Comparison of ENCODE assay signal across 14 cellular contexts in genomic region chr12:51589060-51589459, GRCh38.
"Had no signal": no experiment of that assay in that cellular context is flagged by ENCODE, and none has a peak within 500 bp of the region (broad histone marks: within the 10 kb centered on the region; RNA-seq: fewer than 3 reads in every experiment).

No MANE protein-coding gene starts in this region.

- H3K36me3 ChIP-seq: heart left ventricle, pancreas had no signal

- H3K27ac Mint-ChIP-seq: activated naive CD8-positive, alpha-beta T cell; stimulated activated naive CD8-positive, alpha-beta T cell treated with anti-CD3 and anti-CD28 coated beads, Interleukin-15, amount 100 ng/mL, for 72 hours had no signal

- ATAC-seq: heart left ventricle; pancreas; stimulated activated naive CD8-positive, alpha-beta T cell treated with anti-CD3 and anti-CD28 coated beads, Interleukin-15, amount 100 ng/mL, for 72 hours had no signal

- H3K4me3 ChIP-seq: heart left ventricle, pancreas, testis had no signal

- H3K9me3 ChIP-seq: heart left ventricle, pancreas, testis had no signal

- H3K27me3 ChIP-seq: dorsolateral prefrontal cortex, testis had no signal

- H3K4me1 ChIP-seq: testis had no signal

- H3K9me3 Mint-ChIP-seq: stimulated activated naive CD8-positive, alpha-beta T cell treated with anti-CD3 and anti-CD28 coated beads, Interleukin-15, amount 100 ng/mL, for 72 hours had no signal

- DNase-seq: activated CD4-positive, alpha-beta T cell treated with anti-CD3 and anti-CD28 coated beads for 48 hours; activated CD8-positive, alpha-beta memory T cell treated with anti-CD3 and anti-CD28 coated beads for 24 hours; activated effector memory CD4-positive, alpha-beta T cell treated with Interleukin-2 at 50 U/mL for 16 hours; aorta; dorsolateral prefrontal cortex; heart left ventricle; mammary epithelial cell; pancreas; stimulated activated CD4-positive, alpha-beta T cell treated with anti-CD3 and anti-CD28 coated beads, Interleukin-4, amount 100 ng/mL, for 24 hours; stimulated activated naive CD8-positive, alpha-beta T cell treated with anti-CD3 and anti-CD28 coated beads, Interleukin-15, amount 100 ng/mL, for 72 hours; T-helper 1 cell; testis; WERI-Rb-1 had no signal

- H3K36me3 Mint-ChIP-seq: activated naive CD8-positive, alpha-beta T cell had no signal

- H3K27ac ChIP-seq: heart left ventricle, pancreas, testis, WERI-Rb-1 had no signal
